ENCODE assay signal across 16 cellular contexts in the genomic region with DNA sequence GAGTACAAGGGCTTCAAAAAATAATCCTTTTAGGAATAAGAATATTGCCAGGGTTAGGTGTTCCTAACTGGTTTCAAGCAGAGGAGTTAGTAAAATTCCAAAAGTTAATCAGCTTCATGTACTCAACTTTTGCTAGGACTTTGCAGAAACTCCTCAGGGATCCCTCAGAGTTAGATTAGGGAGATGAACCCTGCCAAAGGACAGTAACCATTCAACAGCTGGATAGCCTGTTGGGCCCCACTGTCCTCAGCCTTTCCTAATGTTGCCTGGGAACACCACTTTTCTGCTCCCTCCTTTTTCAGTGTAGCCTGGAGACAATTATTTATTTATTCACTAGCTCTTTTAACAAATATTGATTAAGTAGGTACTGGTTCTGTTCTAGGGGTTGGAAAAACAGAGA.
"Had no signal": no experiment of that assay in that cellular context is flagged by ENCODE, and none has a peak within 500 bp of the region (broad histone marks: within the 10 kb centered on the region; RNA-seq: fewer than 3 reads in every experiment).

No MANE protein-coding gene starts in this region.

- H3K27ac ChIP-seq: adrenal gland, cardiac muscle cell, epithelial cell of prostate, foreskin keratinocyte, parathyroid adenoma, tibial nerve, vagina had no signal

- H2AFZ ChIP-seq: parathyroid adenoma had no signal

- H3K9ac ChIP-seq: parathyroid adenoma had no signal

- H3K27me3 ChIP-seq: adrenal gland, cardiac muscle cell, foreskin keratinocyte, tibial nerve, vagina had no signal

- H3K4me1 ChIP-seq: parathyroid adenoma had no signal

- H3K79me2 ChIP-seq: parathyroid adenoma had no signal

- H3K9me3 ChIP-seq: adrenal gland, tibial nerve, vagina had no signal

- ATAC-seq: activated CD4-positive, alpha-beta T cell treated with anti-CD3 and anti-CD28 coated beads for 36 hours; activated naive CD4-positive, alpha-beta T cell treated with anti-CD3 and anti-CD28 coated beads, Interleukin-2, amount 50 U/mL, for 72 hours; foreskin keratinocyte; natural killer cell; stimulated activated naive CD8-positive, alpha-beta T cell treated with anti-CD3 and anti-CD28 coated beads, Interleukin-15, Interleukin-2, amounts not matched to agents 100 U/mL and 50 U/mL, for 24 hours had no signal

- H3K4me3 ChIP-seq: adrenal gland, cardiac muscle cell, tibial nerve, vagina had no signal

- DNase-seq: activated CD4-positive, alpha-beta memory T cell treated with anti-CD3 and anti-CD28 coated beads for 36 hours; activated CD4-positive, alpha-beta T cell treated with anti-CD3 and anti-CD28 coated beads for 36 hours; activated gamma-delta T cell treated with Interleukin-2 at 50 U/mL for 16 hours; activated T-cell treated with anti-CD3 and anti-CD28 coated beads for 4 hours; adrenal gland; foreskin keratinocyte; natural killer cell; stimulated activated naive CD8-positive, alpha-beta T cell treated with anti-CD3 and anti-CD28 coated beads, Interleukin-15, Interleukin-2, amounts not matched to agents 100 U/mL and 50 U/mL, for 24 hours; SW 1271; T-helper 2 cell had no signal

- H3K36me3 ChIP-seq: adrenal gland, cardiac muscle cell, vagina had no signal
